In the genomic region with DNA sequence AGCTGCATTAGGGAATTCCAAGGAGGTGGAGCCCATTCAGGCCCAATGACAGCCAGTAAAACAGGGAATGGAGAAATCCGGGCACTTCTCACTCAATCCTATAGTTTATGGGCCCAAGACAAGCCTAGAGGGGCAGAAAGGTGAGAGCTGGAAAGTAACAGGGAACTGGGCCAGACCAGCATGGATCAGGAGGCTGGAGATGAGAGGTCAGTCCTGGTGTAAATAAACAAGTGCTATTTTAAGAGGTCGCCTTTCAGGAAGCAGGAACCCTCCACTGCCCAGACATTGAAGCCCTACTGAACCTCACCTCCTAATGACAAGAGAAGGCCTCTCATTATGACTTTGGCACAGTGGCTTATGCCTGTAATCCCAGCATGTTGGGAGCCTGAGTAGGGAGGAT, we compare ENCODE assay signal across 18 cellular contexts. TPM values are rescaled to one million over a fixed set of nuclear protein-coding genes. Genes with fewer than 3 reads are reported as not detected.
"Had no signal": no experiment of that assay in that cellular context is flagged by ENCODE, and none has a peak within 500 bp of the region (broad histone marks: within the 10 kb centered on the region; RNA-seq: fewer than 3 reads in every experiment).

No MANE protein-coding gene starts in this region.

- H3K27ac ChIP-seq: colonic mucosa, gastrocnemius medialis, heart right ventricle, sigmoid colon, suprapubic skin, thyroid gland had no signal

- H3K4me3 ChIP-seq: colonic mucosa, gastrocnemius medialis, heart right ventricle, sigmoid colon, skin epidermis, suprapubic skin, thyroid gland had no signal

- H3K9me3 ChIP-seq: colonic mucosa, gastrocnemius medialis, heart right ventricle, sigmoid colon, suprapubic skin, thyroid gland had no signal

- H3K27me3 ChIP-seq: colonic mucosa, gastrocnemius medialis, sigmoid colon, thyroid gland had no signal

- DNase-seq: colonic mucosa; dermis blood vessel endothelial cell; erythroblast; gastrocnemius medialis; heart right ventricle; mammary epithelial cell; naive thymus-derived CD4-positive, alpha-beta T cell; posterior cingulate gyrus; sigmoid colon; stimulated activated CD4-positive, alpha-beta T cell treated with anti-CD3 and anti-CD28 coated beads, Interleukin-12 subunit alpha, Interleukin-12 subunit beta, amount 100 ng/mL, for 4 hours; stimulated activated naive CD4-positive, alpha-beta T cell; thyroid gland had no signal

- ATAC-seq: gastrocnemius medialis; heart right ventricle; naive thymus-derived CD4-positive, alpha-beta T cell had no signal

- H3K4me1 ChIP-seq: colonic mucosa, sigmoid colon had no signal

- H3K36me3 ChIP-seq: colonic mucosa, gastrocnemius medialis, heart right ventricle, sigmoid colon, suprapubic skin, thyroid gland had no signal

RNA-seq across cellular contexts. Expression of a gene that starts 57.2 kb away (rescaled TPM):
- total RNA-seq: dermis blood vessel endothelial cell; fibroblast of villous mesenchyme; gastrocnemius medialis; heart right ventricle; mammary epithelial cell; mesenteric fat pad; naive thymus-derived CD4-positive, alpha-beta T cell; osteocyte; pulmonary artery endothelial cell; sigmoid colon; thyroid gland had no signal
- polyA plus RNA-seq: mammary epithelial cell; naive thymus-derived CD4-positive, alpha-beta T cell had no signal
